10 cellular contexts compared by ENCODE assay signal in genomic region chr7:3399858-3400257, GRCh38.
DNase-seq lines count a peak whose midpoint lies in the region; ATAC-seq and TF ChIP-seq lines count a peak whose summit lies in the region.
"Had no signal": no experiment of that assay in that cellular context is flagged by ENCODE, and none has a peak within 500 bp of the region (broad histone marks: within the 10 kb centered on the region; RNA-seq: fewer than 3 reads in every experiment).

No MANE protein-coding gene starts in this region.

- TF ChIP-seq CTCF in cardiac fibroblast (IDR thresholded peaks at IDR 0.05; ENCODE audit: low read depth, low read length) (peak; percentile 39), nephron progenitor cell (IDR thresholded peaks at IDR 0.05) (no peak)

- H3K27ac Mint-ChIP-seq in nephron progenitor cell, result no peak overlapping the region

- no peaks in the 10 kb centered on the region for H3K27me3 Mint-ChIP-seq in nephron progenitor cell (ENCODE audit: low read depth, poor library complexity)

- H3K9me3 Mint-ChIP-seq in nephron progenitor cell, result peaks cover 47% of the 10 kb centered on the region

- ATAC-seq in GM21786 (IDR thresholded peaks at IDR 0.05; ENCODE audit: unreplicated experiment), result no peak
- no peak for ATAC-seq in GM19463 (IDR thresholded peaks at IDR 0.05; ENCODE audit: unreplicated experiment)
- ATAC-seq: heart left ventricle had no signal

- no peak overlapping the region for H3K4me3 ChIP-seq in cardiac fibroblast (replicated peaks in 1 of 2; ENCODE audit: low read depth in 2 of 2, low read length in 2 of 2)
- H3K4me3 ChIP-seq: heart left ventricle had no signal

- DNase-seq in NCI-H146 (lab: John Stamatoyannopoulos, UW), result peak; percentile 29
- DNase-seq in NCI-H146 treated with DMSO at 0.1 percent for 48 hours (lab: John Stamatoyannopoulos, UW; ENCODE audit: unreplicated experiment), result no peak
- DNase-seq in MV-4-11 (lab: John Stamatoyannopoulos, UW), result peak; percentile 40
- peak in 1 of 2 donors; percentile 50 for DNase-seq in cardiac fibroblast (ENCODE audit: low read depth in 2 of 2)
- peak; percentile 10 for DNase-seq in nephron progenitor cell
- no peak for DNase-seq in hepatic stellate cell (ENCODE audit: low spot score)
- DNase-seq: heart left ventricle, MM.1S had no signal

- no peak overlapping the region for H3K4me3 Mint-ChIP-seq in nephron progenitor cell

- H3K4me1 Mint-ChIP-seq in nephron progenitor cell, result no peaks in the 10 kb centered on the region

- peaks cover 17% of the 10 kb centered on the region for H3K36me3 Mint-ChIP-seq in nephron progenitor cell (ENCODE audit: low read depth)

Comparison
In these comparisons a context has a peak if more than half of its experiments do, and no peak if none do; other contexts are left out.
1. DNase-seq: peak in NCI-H146 (single experiment), MV-4-11 (single experiment) and nephron progenitor cell (single experiment); none in NCI-H146 treated with DMSO at 0.1 percent for 48 hours (single experiment) and hepatic stellate cell (single experiment).